1 cellular context compared by ENCODE assay signal in genomic region chr6:87257565-87257964, GRCh38.
TF ChIP-seq lines count a peak whose summit lies in the region.

No MANE protein-coding gene starts in this region.

TF ChIP-seq in WTC11, 78 proteins besides CTCF, POLR2A, EP300 and RAD21 (continued from another document):
- TF ChIP-seq, protein P1, sequence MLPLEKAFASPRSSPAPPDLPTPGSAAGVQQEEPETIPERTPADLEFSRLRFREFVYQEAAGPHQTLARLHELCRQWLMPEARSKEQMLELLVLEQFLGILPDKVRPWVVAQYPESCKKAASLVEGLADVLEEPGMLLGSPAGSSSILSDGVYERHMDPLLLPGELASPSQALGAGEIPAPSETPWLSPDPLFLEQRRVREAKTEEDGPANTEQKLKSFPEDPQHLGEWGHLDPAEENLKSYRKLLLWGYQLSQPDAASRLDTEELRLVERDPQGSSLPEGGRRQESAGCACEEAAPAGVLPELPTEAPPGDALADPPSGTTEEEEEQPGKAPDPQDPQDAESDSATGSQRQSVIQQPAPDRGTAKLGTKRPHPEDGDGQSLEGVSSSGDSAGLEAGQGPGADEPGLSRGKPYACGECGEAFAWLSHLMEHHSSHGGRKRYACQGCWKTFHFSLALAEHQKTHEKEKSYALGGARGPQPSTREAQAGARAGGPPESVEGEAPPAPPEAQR (CRISPR knock-in tag; IDR thresholded peaks at IDR 0.05), result no peak
- TF ChIP-seq HMGA2 (CRISPR knock-in tag; IDR thresholded peaks at IDR 0.05), result no peak
- no peak for TF ChIP-seq MYBL2 (CRISPR knock-in tag; IDR thresholded peaks at IDR 0.05)
- TF ChIP-seq, protein P2, sequence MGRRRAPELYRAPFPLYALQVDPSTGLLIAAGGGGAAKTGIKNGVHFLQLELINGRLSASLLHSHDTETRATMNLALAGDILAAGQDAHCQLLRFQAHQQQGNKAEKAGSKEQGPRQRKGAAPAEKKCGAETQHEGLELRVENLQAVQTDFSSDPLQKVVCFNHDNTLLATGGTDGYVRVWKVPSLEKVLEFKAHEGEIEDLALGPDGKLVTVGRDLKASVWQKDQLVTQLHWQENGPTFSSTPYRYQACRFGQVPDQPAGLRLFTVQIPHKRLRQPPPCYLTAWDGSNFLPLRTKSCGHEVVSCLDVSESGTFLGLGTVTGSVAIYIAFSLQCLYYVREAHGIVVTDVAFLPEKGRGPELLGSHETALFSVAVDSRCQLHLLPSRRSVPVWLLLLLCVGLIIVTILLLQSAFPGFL (CRISPR knock-in tag; IDR thresholded peaks at IDR 0.05; ENCODE audit: borderline replicate concordance), result no peak
- no peak for TF ChIP-seq ATF1 (CRISPR knock-in tag; IDR thresholded peaks at IDR 0.05)
- no peak for TF ChIP-seq ETV6 (CRISPR knock-in tag; IDR thresholded peaks at IDR 0.05)
- TF ChIP-seq ZBTB21 (CRISPR knock-in tag; IDR thresholded peaks at IDR 0.05; ENCODE audit: borderline replicate concordance), result no peak
- TF ChIP-seq NR1H2 (CRISPR knock-in tag; IDR thresholded peaks at IDR 0.05), result no peak
- no peak for TF ChIP-seq PRDM15 (CRISPR knock-in tag; IDR thresholded peaks at IDR 0.05)
- TF ChIP-seq, protein P3, sequence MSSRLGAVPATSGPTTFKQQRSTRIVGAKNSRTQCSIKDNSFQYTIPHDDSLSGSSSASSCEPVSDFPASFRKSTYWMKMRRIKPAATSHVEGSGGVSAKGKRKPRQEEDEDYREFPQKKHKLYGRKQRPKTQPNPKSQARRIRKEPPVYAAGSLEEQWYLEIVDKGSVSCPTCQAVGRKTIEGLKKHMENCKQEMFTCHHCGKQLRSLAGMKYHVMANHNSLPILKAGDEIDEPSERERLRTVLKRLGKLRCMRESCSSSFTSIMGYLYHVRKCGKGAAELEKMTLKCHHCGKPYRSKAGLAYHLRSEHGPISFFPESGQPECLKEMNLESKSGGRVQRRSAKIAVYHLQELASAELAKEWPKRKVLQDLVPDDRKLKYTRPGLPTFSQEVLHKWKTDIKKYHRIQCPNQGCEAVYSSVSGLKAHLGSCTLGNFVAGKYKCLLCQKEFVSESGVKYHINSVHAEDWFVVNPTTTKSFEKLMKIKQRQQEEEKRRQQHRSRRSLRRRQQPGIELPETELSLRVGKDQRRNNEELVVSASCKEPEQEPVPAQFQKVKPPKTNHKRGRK (CRISPR knock-in tag; IDR thresholded peaks at IDR 0.05; ENCODE audit: borderline replicate concordance), result no peak
